ENCODE assay signal across 1 cellular context in the genomic region with DNA sequence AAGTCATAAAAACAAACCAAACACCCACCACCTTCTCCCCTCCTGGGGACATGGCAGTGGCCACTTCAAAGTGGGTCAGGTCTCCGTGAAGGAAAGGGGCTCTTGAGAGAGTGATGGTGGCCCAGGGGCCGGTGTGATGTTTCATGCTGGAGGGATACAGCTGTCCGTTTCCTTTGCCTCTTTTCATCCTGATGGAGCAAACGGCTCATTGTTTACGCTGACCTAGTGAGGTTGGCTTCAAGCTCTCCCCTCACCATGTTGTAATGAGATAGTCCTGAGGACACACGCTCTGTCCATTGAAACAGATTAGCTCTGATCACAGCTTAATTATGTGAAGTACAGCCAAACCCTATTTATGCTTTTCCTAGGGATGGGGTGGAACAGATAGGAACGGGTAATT.
TF ChIP-seq lines count a peak whose summit lies in the region.

No MANE protein-coding gene starts in this region.

TF ChIP-seq in IMR-90, 13 proteins besides CTCF, POLR2A, EP300 and RAD21:
- no peak for TF ChIP-seq CHD1 (IDR thresholded peaks at IDR 0.05; ENCODE audit: low read depth, low read length)
- TF ChIP-seq NFE2L2 (IDR thresholded peaks at IDR 0.05; ENCODE audit: low read depth, low read length) = no peak
- TF ChIP-seq, protein P1, sequence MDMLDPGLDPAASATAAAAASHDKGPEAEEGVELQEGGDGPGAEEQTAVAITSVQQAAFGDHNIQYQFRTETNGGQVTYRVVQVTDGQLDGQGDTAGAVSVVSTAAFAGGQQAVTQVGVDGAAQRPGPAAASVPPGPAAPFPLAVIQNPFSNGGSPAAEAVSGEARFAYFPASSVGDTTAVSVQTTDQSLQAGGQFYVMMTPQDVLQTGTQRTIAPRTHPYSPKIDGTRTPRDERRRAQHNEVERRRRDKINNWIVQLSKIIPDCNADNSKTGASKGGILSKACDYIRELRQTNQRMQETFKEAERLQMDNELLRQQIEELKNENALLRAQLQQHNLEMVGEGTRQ (IDR thresholded peaks at IDR 0.05; ENCODE audit: low read depth, low read length) = no peak
- no peak for TF ChIP-seq MAZ (IDR thresholded peaks at IDR 0.05; ENCODE audit: borderline replicate concordance, low read depth, low read length)
- TF ChIP-seq SMC3 (IDR thresholded peaks at IDR 0.05; ENCODE audit: low read depth, low read length) = no peak
- TF ChIP-seq RFX5 (IDR thresholded peaks at IDR 0.05; ENCODE audit: low read depth, low read length) = no peak
- no peak for TF ChIP-seq RCOR1 (IDR thresholded peaks at IDR 0.05; ENCODE audit: insufficient replicate concordance, low read length)
- no peak for TF ChIP-seq BHLHE40 (IDR thresholded peaks at IDR 0.05; ENCODE audit: low read depth, low read length)
- no peak for TF ChIP-seq MXI1 (IDR thresholded peaks at IDR 0.05; ENCODE audit: borderline replicate concordance, low read depth, low read length)
- TF ChIP-seq ELK1 (IDR thresholded peaks at IDR 0.05; ENCODE audit: borderline replicate concordance, low read depth, low read length) = no peak
- TF ChIP-seq MAFK (IDR thresholded peaks at IDR 0.05; ENCODE audit: low read depth, low read length) = no peak
